In the genomic region with DNA sequence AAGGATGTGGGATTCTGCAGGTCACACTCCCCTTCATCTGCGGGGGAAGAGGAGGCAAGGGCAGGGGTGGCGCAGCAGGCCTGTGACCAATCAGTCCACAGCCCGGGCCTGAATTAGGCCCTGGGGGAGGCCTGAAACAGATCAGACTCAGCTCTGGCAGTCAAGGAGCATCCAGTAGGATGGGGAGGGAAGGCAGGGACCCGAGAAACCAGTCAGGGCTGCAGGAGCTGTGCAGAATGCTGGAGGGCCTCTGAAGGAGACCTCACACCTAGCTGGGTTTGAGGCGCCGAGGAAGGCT, we compare ENCODE assay signal across 2 cellular contexts.
TF ChIP-seq lines count a peak whose summit lies in the region.

No MANE protein-coding gene starts in this region.

TF ChIP-seq in HEK293, 187 proteins besides CTCF, POLR2A, EP300 and RAD21:
- TF ChIP-seq EGR2 (tag by site-specific recombination; IDR thresholded peaks at IDR 0.05; ENCODE audit: low read depth) (peak; percentile 93), ZNF350 (tag by site-specific recombination; IDR thresholded peaks at IDR 0.05) (no peak), ZFHX2 (tag by site-specific recombination; conservative IDR thresholded peaks at IDR 0.05) (peak; percentile 75)
- TF ChIP-seq, protein P1, sequence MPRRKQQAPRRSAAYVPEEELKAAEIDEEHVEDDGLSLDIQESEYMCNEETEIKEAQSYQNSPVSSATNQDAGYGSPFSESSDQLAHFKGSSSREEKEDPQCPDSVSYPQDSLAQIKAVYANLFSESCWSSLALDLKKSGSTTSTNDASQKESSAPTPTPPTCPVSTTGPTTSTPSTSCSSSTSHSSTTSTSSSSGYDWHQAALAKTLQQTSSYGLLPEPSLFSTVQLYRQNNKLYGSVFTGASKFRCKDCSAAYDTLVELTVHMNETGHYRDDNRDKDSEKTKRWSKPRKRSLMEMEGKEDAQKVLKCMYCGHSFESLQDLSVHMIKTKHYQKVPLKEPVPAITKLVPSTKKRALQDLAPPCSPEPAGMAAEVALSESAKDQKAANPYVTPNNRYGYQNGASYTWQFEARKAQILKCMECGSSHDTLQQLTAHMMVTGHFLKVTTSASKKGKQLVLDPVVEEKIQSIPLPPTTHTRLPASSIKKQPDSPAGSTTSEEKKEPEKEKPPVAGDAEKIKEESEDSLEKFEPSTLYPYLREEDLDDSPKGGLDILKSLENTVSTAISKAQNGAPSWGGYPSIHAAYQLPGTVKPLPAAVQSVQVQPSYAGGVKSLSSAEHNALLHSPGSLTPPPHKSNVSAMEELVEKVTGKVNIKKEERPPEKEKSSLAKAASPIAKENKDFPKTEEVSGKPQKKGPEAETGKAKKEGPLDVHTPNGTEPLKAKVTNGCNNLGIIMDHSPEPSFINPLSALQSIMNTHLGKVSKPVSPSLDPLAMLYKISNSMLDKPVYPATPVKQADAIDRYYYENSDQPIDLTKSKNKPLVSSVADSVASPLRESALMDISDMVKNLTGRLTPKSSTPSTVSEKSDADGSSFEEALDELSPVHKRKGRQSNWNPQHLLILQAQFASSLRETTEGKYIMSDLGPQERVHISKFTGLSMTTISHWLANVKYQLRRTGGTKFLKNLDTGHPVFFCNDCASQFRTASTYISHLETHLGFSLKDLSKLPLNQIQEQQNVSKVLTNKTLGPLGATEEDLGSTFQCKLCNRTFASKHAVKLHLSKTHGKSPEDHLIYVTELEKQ (tag by site-specific recombination; IDR thresholded peaks at IDR 0.05; ENCODE audit: borderline replicate concordance): no peak

TF ChIP-seq in SK-N-SH, 30 proteins besides CTCF, POLR2A, EP300 and RAD21:
- TF ChIP-seq YY1 (IDR thresholded peaks at IDR 0.05; ENCODE audit: low read depth): no peak
- TF ChIP-seq, protein P2, sequence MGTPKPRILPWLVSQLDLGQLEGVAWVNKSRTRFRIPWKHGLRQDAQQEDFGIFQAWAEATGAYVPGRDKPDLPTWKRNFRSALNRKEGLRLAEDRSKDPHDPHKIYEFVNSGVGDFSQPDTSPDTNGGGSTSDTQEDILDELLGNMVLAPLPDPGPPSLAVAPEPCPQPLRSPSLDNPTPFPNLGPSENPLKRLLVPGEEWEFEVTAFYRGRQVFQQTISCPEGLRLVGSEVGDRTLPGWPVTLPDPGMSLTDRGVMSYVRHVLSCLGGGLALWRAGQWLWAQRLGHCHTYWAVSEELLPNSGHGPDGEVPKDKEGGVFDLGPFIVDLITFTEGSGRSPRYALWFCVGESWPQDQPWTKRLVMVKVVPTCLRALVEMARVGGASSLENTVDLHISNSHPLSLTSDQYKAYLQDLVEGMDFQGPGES (IDR thresholded peaks at IDR 0.05; ENCODE audit: low read depth, low read length): no peak
- no peak for TF ChIP-seq GATA2 (CRISPR knock-in tag; IDR thresholded peaks at IDR 0.05)
- TF ChIP-seq REST (IDR thresholded peaks at IDR 0.05; ENCODE audit: low read depth, low read length): no peak
- no peak for TF ChIP-seq NFIC (IDR thresholded peaks at IDR 0.05; ENCODE audit: borderline replicate concordance)
- TF ChIP-seq SIN3A (IDR thresholded peaks at IDR 0.05; ENCODE audit: borderline replicate concordance, low read depth, low read length): no peak
- TF ChIP-seq, protein P3, sequence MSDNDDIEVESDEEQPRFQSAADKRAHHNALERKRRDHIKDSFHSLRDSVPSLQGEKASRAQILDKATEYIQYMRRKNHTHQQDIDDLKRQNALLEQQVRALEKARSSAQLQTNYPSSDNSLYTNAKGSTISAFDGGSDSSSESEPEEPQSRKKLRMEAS (IDR thresholded peaks at IDR 0.05; ENCODE audit: low read depth): no peak
- no peak for TF ChIP-seq ELF1 (IDR thresholded peaks at IDR 0.05)
- no peak for TF ChIP-seq NRF1 (IDR thresholded peaks at IDR 0.05; ENCODE audit: low read depth, low read length)
- no peak for TF ChIP-seq POLR2AphosphoS5 (IDR thresholded peaks at IDR 0.05; ENCODE audit: low read depth, low read length)
- TF ChIP-seq, protein P4, sequence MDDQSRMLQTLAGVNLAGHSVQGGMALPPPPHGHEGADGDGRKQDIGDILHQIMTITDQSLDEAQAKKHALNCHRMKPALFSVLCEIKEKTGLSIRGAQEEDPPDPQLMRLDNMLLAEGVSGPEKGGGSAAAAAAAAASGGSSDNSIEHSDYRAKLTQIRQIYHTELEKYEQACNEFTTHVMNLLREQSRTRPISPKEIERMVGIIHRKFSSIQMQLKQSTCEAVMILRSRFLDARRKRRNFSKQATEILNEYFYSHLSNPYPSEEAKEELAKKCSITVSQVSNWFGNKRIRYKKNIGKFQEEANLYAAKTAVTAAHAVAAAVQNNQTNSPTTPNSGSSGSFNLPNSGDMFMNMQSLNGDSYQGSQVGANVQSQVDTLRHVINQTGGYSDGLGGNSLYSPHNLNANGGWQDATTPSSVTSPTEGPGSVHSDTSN (IDR thresholded peaks at IDR 0.05): no peak
- no peak for TF ChIP-seq USF2 (IDR thresholded peaks at IDR 0.05; ENCODE audit: borderline replicate concordance, low read depth, low read length)
- no peak for TF ChIP-seq RXRA (IDR thresholded peaks at IDR 0.05; ENCODE audit: borderline replicate concordance, low read depth)
- no peak for TF ChIP-seq TAF1 (IDR thresholded peaks at IDR 0.05; ENCODE audit: borderline replicate concordance, low read depth, low read length)
- TF ChIP-seq MXI1 (IDR thresholded peaks at IDR 0.05; ENCODE audit: low read depth, low read length): no peak
- TF ChIP-seq ZBTB33 (IDR thresholded peaks at IDR 0.05; ENCODE audit: borderline replicate concordance, low read depth): no peak
- TF ChIP-seq, protein P5, sequence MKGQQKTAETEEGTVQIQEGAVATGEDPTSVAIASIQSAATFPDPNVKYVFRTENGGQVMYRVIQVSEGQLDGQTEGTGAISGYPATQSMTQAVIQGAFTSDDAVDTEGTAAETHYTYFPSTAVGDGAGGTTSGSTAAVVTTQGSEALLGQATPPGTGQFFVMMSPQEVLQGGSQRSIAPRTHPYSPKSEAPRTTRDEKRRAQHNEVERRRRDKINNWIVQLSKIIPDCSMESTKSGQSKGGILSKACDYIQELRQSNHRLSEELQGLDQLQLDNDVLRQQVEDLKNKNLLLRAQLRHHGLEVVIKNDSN (IDR thresholded peaks at IDR 0.05; ENCODE audit: borderline replicate concordance, low read depth): no peak
- TF ChIP-seq CHD2 (IDR thresholded peaks at IDR 0.05; ENCODE audit: low read length, partially characterized antibody): no peak
